In genomic region chr6:72619883-72620696, GRCh38 we compare ENCODE assay signal across 9 cellular contexts. TPM values are rescaled to one million over a fixed set of nuclear protein-coding genes. Genes with fewer than 3 reads are reported as not detected.
DNase-seq lines count a peak whose midpoint lies in the region; ATAC-seq and TF ChIP-seq lines count a peak whose summit lies in the region.
"Had no signal": no experiment of that assay in that cellular context is flagged by ENCODE, and none has a peak within 500 bp of the region (broad histone marks: within the 10 kb centered on the region; RNA-seq: fewer than 3 reads in every experiment).

No MANE protein-coding gene starts in this region.

- peak overlapping the region; percentile 23 to 27 for H3K4me3 ChIP-seq in cardiac fibroblast (replicated peaks in 1 of 2; ENCODE audit: low read depth in 2 of 2, low read length in 2 of 2)
- peak overlapping the region; percentile 36 to 45 for H3K4me3 ChIP-seq in left lung
- H3K4me3 ChIP-seq: SJSA1 had no signal

- CTCF ChIA-PET in Calu3 (lab: Charles Lee) = interaction anchor here (0.6 to 0.9 kb wide), 2 partner anchors 208 to 775 kb away, joined by 3 to 4 read pairs; partner anchors contain the start of gene DDX43
- CTCF ChIA-PET in WTC11 (lab: Charles Lee) = interaction anchor here (0.8 to 2.7 kb wide), 10 partner anchors 14 to 1108 kb away, joined by 3 to 19 read pairs (median 4); no protein-coding TSS in a partner anchor

- H3K36me3 Mint-ChIP-seq in Calu3 (ENCODE audit: insufficient read depth, unreplicated experiment) = peaks cover 13% of the 10 kb centered on the region
- H3K36me3 Mint-ChIP-seq in WTC11 = no peaks in the 10 kb centered on the region

- H3K4me1 Mint-ChIP-seq in Calu3 (ENCODE audit: low read depth, unreplicated experiment) = peaks cover 10% of the 10 kb centered on the region
- H3K4me1 Mint-ChIP-seq in WTC11 = peaks cover 23% of the 10 kb centered on the region

- no peak for TF ChIP-seq CTCF in Calu3 (IDR thresholded peaks at IDR 0.05; ENCODE audit: unreplicated experiment)
- TF ChIP-seq CTCF in WTC11 (IDR thresholded peaks at IDR 0.05) = no peak
- no peak for TF ChIP-seq CTCF in cardiac fibroblast (IDR thresholded peaks at IDR 0.05; ENCODE audit: low read depth, low read length)
- TF ChIP-seq CTCF in left lung (IDR thresholded peaks at IDR 0.05) = no peak

- no peak overlapping the region for H3K27ac ChIP-seq in left lung
- H3K27ac ChIP-seq: SJSA1 had no signal

- no peaks in the 10 kb centered on the region for H3K27me3 Mint-ChIP-seq in Calu3 (ENCODE audit: unreplicated experiment)
- peaks cover 63% of the 10 kb centered on the region for H3K27me3 Mint-ChIP-seq in WTC11 (ENCODE audit: low read depth)

- POLR2A ChIA-PET in WTC11 (lab: Charles Lee) = no interaction called here

- H3K27me3 ChIP-seq in left lung = peaks cover 19 to 34% of the 10 kb centered on the region in 2 donors

- no peaks in the 10 kb centered on the region for H3K9me3 Mint-ChIP-seq in Calu3 (ENCODE audit: low read depth, unreplicated experiment)
- no peaks in the 10 kb centered on the region for H3K9me3 Mint-ChIP-seq in WTC11

- H3K36me3 ChIP-seq in left lung = no peaks in the 10 kb centered on the region
- H3K36me3 ChIP-seq: SJSA1 had no signal

- intact Hi-C loops in Calu3 (cut with micrococcal nuclease; ENCODE audit: unreplicated experiment) (loop anchor here (10.0 kb wide), 1 partner anchor 335 kb away; no protein-coding TSS in a partner anchor), left lung (cut with DNase I) (loop anchor here in 1 of 2 donors (10.0 kb wide), 1 partner anchor 505 kb away; no protein-coding TSS in a partner anchor)

- no peak overlapping the region for H3K27ac Mint-ChIP-seq in Calu3 (ENCODE audit: unreplicated experiment)
- H3K27ac Mint-ChIP-seq in WTC11 = no peak overlapping the region

- H3K9me3 ChIP-seq in left lung = no peaks in the 10 kb centered on the region

- H3K4me3 Mint-ChIP-seq in Calu3 (ENCODE audit: low read depth, unreplicated experiment) = peak overlapping the region; percentile 78
- H3K4me3 Mint-ChIP-seq in WTC11 = peak overlapping the region; percentile 79

- DNase-seq in Calu3 = peak; percentile 10
- DNase-seq in WTC11 (ENCODE audit: low spot score) = peak; percentile 36
- DNase-seq in cardiac fibroblast (ENCODE audit: low read depth in 2 of 2) = peak; percentile 25 to 39
- DNase-seq in left lung = peak; percentile 52 to 80
- DNase-seq in stimulated activated CD4-positive, alpha-beta T cell treated with anti-CD3 and anti-CD28 coated beads, TNF-alpha, amount 100 ng/mL, for 4 hours (ENCODE audit: low read depth in 3 of 3) = peak; percentile 56 to 72 (median 63)
- DNase-seq in NCI-H1436 (lab: John Stamatoyannopoulos, UW) = no peak

- peak; percentile 57 for ATAC-seq in GM19463 (IDR thresholded peaks at IDR 0.05; ENCODE audit: unreplicated experiment)
- ATAC-seq in HG03565 (IDR thresholded peaks at IDR 0.05; ENCODE audit: unreplicated experiment) = peak; percentile 70
- ATAC-seq in WTC11 = peak; percentile 40
- ATAC-seq in left lung = peak; percentile 66

- no TSS peak for BruUV-seq in Calu3 (replicated peaks; lab: Mats Ljungman, UMichigan)

- peaks cover 16 to 37% of the 10 kb centered on the region in 2 donors for H3K4me1 ChIP-seq in left lung

TF ChIP-seq in WTC11, 78 proteins besides CTCF, POLR2A, EP300 and RAD21:
- TF ChIP-seq USF1 (CRISPR knock-in tag; IDR thresholded peaks at IDR 0.05) = peak; percentile 41; the same call in 1 of the 2 replicates
- TF ChIP-seq ZNF425 (CRISPR knock-in tag; conservative IDR thresholded peaks at IDR 0.05) = no peak
- TF ChIP-seq ZNF281 (CRISPR knock-in tag; IDR thresholded peaks at IDR 0.05) = 0 out of 2 replicates have a peak, but pooled peaks have one; percentile 36
- TF ChIP-seq MAX (CRISPR knock-in tag; IDR thresholded peaks at IDR 0.05) = peak; percentile 52; the same call in 1 of the 2 replicates
- peak; percentile 52 for TF ChIP-seq USF2 (CRISPR knock-in tag; IDR thresholded peaks at IDR 0.05)
- 0 out of 2 replicates have a peak, but pooled peaks have one; percentile 24 for TF ChIP-seq FOXP1 (CRISPR knock-in tag; IDR thresholded peaks at IDR 0.05; ENCODE audit: borderline replicate concordance)
- no peak for TF ChIP-seq GABPB1 (CRISPR knock-in tag; IDR thresholded peaks at IDR 0.05)
TF ChIP-seq in WTC11: peak in this region for 5.

RNA-seq across cellular contexts. Expression of gene KCNQ5, which starts 1.8 kb away (rescaled TPM):
- 0.10 TPM in 1 of 2 replicates, not detected in the other for total RNA-seq in Calu3 (2022)
- total RNA-seq in WTC11 (2021) = 1.5 to 2.0 TPM (median 1.7 TPM) in 3 replicates
- total RNA-seq in left lung = 1 to 10 TPM; 1.7 to 2.3 TPM
